16 cellular contexts compared by ENCODE assay signal in the genomic region with DNA sequence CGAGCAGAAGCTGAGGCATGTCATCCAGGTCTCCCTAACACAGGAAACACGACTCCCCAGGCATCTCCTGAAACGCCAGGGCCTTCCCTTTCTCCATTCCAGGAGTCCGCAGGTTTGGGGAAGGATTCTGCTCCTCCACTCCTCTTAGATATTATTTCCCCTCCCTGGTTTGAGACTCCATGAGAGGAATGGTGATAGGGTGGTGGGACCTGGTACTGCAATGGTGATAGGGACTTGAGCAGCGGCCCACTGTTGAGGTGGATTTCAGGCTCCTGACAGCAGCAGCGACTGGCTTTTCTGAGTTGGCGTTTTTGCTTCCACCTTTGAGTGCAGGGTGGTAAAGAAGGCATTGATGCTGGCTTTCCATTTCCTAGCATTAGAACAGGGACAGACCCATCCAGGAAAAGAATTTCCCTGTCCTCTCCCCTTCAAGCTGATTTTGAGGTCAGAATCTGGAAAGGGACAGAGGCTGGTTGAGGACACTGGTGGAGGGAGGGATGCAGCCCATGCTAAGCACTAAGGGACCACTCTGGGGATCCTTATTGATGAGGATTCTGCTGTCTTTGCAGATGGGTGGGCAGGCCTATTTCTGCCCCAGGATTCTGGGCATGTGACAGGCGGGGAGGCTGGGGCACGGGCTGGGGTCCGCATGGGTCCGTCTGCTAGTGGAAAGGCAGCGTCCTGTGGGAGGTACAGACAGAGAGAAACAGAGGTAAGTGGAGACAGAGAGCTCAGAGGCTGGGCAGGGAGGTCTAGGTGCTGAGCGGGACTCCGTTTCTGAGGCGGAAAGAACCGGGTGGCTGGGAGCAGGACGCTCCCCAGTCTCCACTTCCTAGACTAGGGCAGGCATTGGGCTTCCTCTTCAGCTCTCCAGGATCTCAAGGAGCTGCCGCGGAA. TPM values are rescaled to one million over a fixed set of nuclear protein-coding genes. Genes with fewer than 3 reads are reported as not detected.
DNase-seq lines count a peak whose midpoint lies in the region; ATAC-seq and TF ChIP-seq lines count a peak whose summit lies in the region.
"Had no signal": no experiment of that assay in that cellular context is flagged by ENCODE, and none has a peak within 500 bp of the region (broad histone marks: within the 10 kb centered on the region; RNA-seq: fewer than 3 reads in every experiment).

No MANE protein-coding gene starts in this region.

- peaks cover 0 to 3% (median 0%) of the 10 kb centered on the region in 8 donors for H3K9me3 Mint-ChIP-seq in CD4-positive, alpha-beta memory T cell
- H3K9me3 Mint-ChIP-seq in naive thymus-derived CD8-positive, alpha-beta T cell, result peaks cover 0 to 2% (median 0%) of the 10 kb centered on the region in 9 donors

- no peak overlapping the region for H3K27ac ChIP-seq in CD4-positive, alpha-beta memory T cell (ENCODE audit: low read depth, low read length)
- no peak overlapping the region for H3K27ac ChIP-seq in HCT116 (ENCODE audit: low read depth, low read length)
- H3K27ac ChIP-seq: Peyer's patch had no signal

- peaks cover 5% of the 10 kb centered on the region for H3K4me1 ChIP-seq in CD4-positive, alpha-beta memory T cell (ENCODE audit: insufficient read depth, low read length)
- no peaks in the 10 kb centered on the region; a peak in 1 of 4 replicates for H3K4me1 ChIP-seq in HCT116 (ENCODE audit: control insufficient read depth in 1 of 2, insufficient read depth in 2 of 2, low read length in 2 of 2)
- H3K4me1 ChIP-seq: prostate gland had no signal

- no peak for DNase-seq in CD4-positive, alpha-beta memory T cell
- DNase-seq in HCT116 (ENCODE audit: low read depth, low spot score) (no peak), ecto neural progenitor cell (ENCODE audit: low spot score) (peak; percentile 60), NCI-H2029 treated with DMSO at 0.1 percent for 48 hours (lab: John Stamatoyannopoulos, UW) (no peak), NCI-H146 (lab: John Stamatoyannopoulos, UW) (no peak), KBM-7 (no peak), SHP77 treated with DMSO at 0.1 percent for 48 hours (lab: John Stamatoyannopoulos, UW) (no peak)
- no peak for DNase-seq in naive thymus-derived CD8-positive, alpha-beta T cell
- DNase-seq: amniotic stem cell; effector memory CD4-positive, alpha-beta T cell; NCI-H1048; Peyer's patch; stimulated activated CD4-positive, alpha-beta T cell treated with anti-CD3 and anti-CD28 coated beads, Interleukin-4, amount 100 ng/mL, for 1 hour had no signal

- H3K9me3 ChIP-seq in CD4-positive, alpha-beta memory T cell (ENCODE audit: control insufficient read depth in 1 of 2, low read length in 2 of 2), result no peaks in the 10 kb centered on the region
- no peaks in the 10 kb centered on the region for H3K9me3 ChIP-seq in HCT116 (ENCODE audit: control insufficient read depth in 1 of 2, insufficient read depth in 1 of 2, low read depth in 1 of 2, low read length in 2 of 2)
- H3K9me3 ChIP-seq: Peyer's patch, prostate gland had no signal

- no peaks in the 10 kb centered on the region for H3K79me2 ChIP-seq in HCT116 (ENCODE audit: insufficient read depth, low read length)

- in situ Hi-C loops in KBM-7 (cut with MboI; ENCODE audit: low pct_unique_long_range_greater_than_20kb, low sequenced_read_pairs), result no loop called here

- H3K4me3 Mint-ChIP-seq in CD4-positive, alpha-beta memory T cell, result peak overlapping the region; percentile 18 to 75 (median 54)
- peak overlapping the region; percentile 46 to 85 (median 66) for H3K4me3 Mint-ChIP-seq in naive thymus-derived CD8-positive, alpha-beta T cell

- H3K4me3 ChIP-seq in CD4-positive, alpha-beta memory T cell (ENCODE audit: low read length in 2 of 2), result no peak overlapping the region
- H3K4me3 ChIP-seq in HCT116 (replicated peaks in 1 of 2; ENCODE audit: low read depth in 1 of 2, low read length in 2 of 2), result no peak overlapping the region
- H3K4me3 ChIP-seq: lung had no signal

- intact Hi-C loops in CD4-positive, alpha-beta memory T cell (cut with micrococcal nuclease), result no loop called here
- intact Hi-C loops in HCT116 (cut with micrococcal nuclease), result no loop called here

- RAD21 ChIA-PET in HCT116 (lab: Charles Lee; ENCODE audit: low non-redundant PET in 1 of 2, low total read pairs in 2 of 2, uncharacterized antibody in 2 of 2, unreplicated experiment in 2 of 2), result no interaction called here

- no peak overlapping the region for H3K27ac Mint-ChIP-seq in CD4-positive, alpha-beta memory T cell
- H3K27ac Mint-ChIP-seq in naive thymus-derived CD8-positive, alpha-beta T cell, result no peak overlapping the region

- H2AFZ ChIP-seq in HCT116 (ENCODE audit: low read depth, low read length, poor library complexity, severe bottlenecking), result no peak overlapping the region

- peaks cover 39 to 52% of the 10 kb centered on the region in 2 donors for H3K27me3 Mint-ChIP-seq in CD4-positive, alpha-beta memory T cell
- H3K27me3 Mint-ChIP-seq in naive thymus-derived CD8-positive, alpha-beta T cell, result peaks cover 34 to 65% (median 53%) of the 10 kb centered on the region in 5 donors

- no peaks in the 10 kb centered on the region for H4K20me1 ChIP-seq in HCT116 (ENCODE audit: insufficient read depth)

- no peaks in the 10 kb centered on the region for H3K9me2 ChIP-seq in HCT116 (ENCODE audit: insufficient read depth)

- no peak overlapping the region for H3K4me2 ChIP-seq in HCT116 (ENCODE audit: low read length)

- H3K27me3 ChIP-seq in CD4-positive, alpha-beta memory T cell (ENCODE audit: insufficient read depth, low read length), result peaks cover 22% of the 10 kb centered on the region
- no peaks in the 10 kb centered on the region for H3K27me3 ChIP-seq in HCT116 (ENCODE audit: insufficient read depth, low read length)

- CTCF ChIA-PET in CD4-positive, alpha-beta memory T cell (lab: Charles Lee; ENCODE audit: partially characterized antibody), result no interaction called here
- CTCF ChIA-PET in HCT116 (lab: Charles Lee), result no interaction called here

- no peak for TF ChIP-seq RAD21 in HCT116 (IDR thresholded peaks at IDR 0.05; ENCODE audit: low read depth)

- peak; percentile 58 for ATAC-seq in HCT116
- no peak for ATAC-seq in naive thymus-derived CD8-positive, alpha-beta T cell

- TF ChIP-seq CTCF in HCT116 (IDR thresholded peaks at IDR 0.05 in 2 of 3, conservative IDR thresholded peaks at IDR 0.05 in 1 of 3; ENCODE audit: borderline replicate concordance in 1 of 3, insufficient read depth in 1 of 3, low read depth in 2 of 3, low read length in 2 of 3), result peak in 1 of 3 experiments; percentile 24; a peak in 1 of 6 replicates

- no peaks in the 10 kb centered on the region for H3K36me3 ChIP-seq in CD4-positive, alpha-beta memory T cell (ENCODE audit: insufficient read depth, low read length)
- no peaks in the 10 kb centered on the region for H3K36me3 ChIP-seq in HCT116 (ENCODE audit: control insufficient read depth in 1 of 2, insufficient read depth in 2 of 2, low read length in 2 of 2)
- H3K36me3 ChIP-seq: Peyer's patch, prostate gland had no signal

- no TSS peak for BruUV-seq in HCT116 (replicated peaks; lab: Mats Ljungman, UMichigan)

- TF ChIP-seq POLR2A in HCT116 (IDR thresholded peaks at IDR 0.05; ENCODE audit: borderline replicate concordance, extremely low read depth, insufficient read depth, insufficient read length), result no peak

- H3K9ac ChIP-seq in HCT116 (ENCODE audit: low read length), result no peak overlapping the region

- POLR2A ChIA-PET in CD4-positive, alpha-beta memory T cell (lab: Charles Lee; ENCODE audit: partially characterized antibody), result interaction anchor here (0.6 kb wide), 1 partner anchor 379 kb away, joined by 3 read pairs; no protein-coding TSS in a partner anchor
- POLR2A ChIA-PET in HCT116 (lab: Charles Lee), result interaction anchor here (1.6 kb wide), 1 partner anchor 45 kb away, joined by 7 read pairs; no protein-coding TSS in a partner anchor
- POLR2A ChIA-PET in naive thymus-derived CD8-positive, alpha-beta T cell (lab: Charles Lee), result no interaction called here

- H3K36me3 Mint-ChIP-seq in CD4-positive, alpha-beta memory T cell, result peaks cover 0 to 3% of the 10 kb centered on the region in 2 donors
- H3K36me3 Mint-ChIP-seq in naive thymus-derived CD8-positive, alpha-beta T cell, result peaks cover 2 to 4% (median 3%) of the 10 kb centered on the region in 3 donors

- peaks cover 13 to 34% (median 23%) of the 10 kb centered on the region in 4 donors for H3K4me1 Mint-ChIP-seq in CD4-positive, alpha-beta memory T cell
- H3K4me1 Mint-ChIP-seq in naive thymus-derived CD8-positive, alpha-beta T cell, result peaks cover 8 to 37% (median 27%) of the 10 kb centered on the region in 4 donors

TF ChIP-seq in HCT116, 20 proteins besides CTCF, POLR2A, EP300 and RAD21 (continues in another document):
- no peak for TF ChIP-seq EGR1 (IDR thresholded peaks at IDR 0.05; ENCODE audit: low read depth)
- no peak for TF ChIP-seq CEBPB (IDR thresholded peaks at IDR 0.05; ENCODE audit: low read depth)
- TF ChIP-seq, protein P1, sequence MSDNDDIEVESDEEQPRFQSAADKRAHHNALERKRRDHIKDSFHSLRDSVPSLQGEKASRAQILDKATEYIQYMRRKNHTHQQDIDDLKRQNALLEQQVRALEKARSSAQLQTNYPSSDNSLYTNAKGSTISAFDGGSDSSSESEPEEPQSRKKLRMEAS (IDR thresholded peaks at IDR 0.05), result no peak
- TF ChIP-seq YY1 (IDR thresholded peaks at IDR 0.05; ENCODE audit: extremely low read depth, insufficient replicate concordance, low read depth, low read length), result no peak
- TF ChIP-seq, protein P2, sequence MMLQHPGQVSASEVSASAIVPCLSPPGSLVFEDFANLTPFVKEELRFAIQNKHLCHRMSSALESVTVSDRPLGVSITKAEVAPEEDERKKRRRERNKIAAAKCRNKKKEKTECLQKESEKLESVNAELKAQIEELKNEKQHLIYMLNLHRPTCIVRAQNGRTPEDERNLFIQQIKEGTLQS (IDR thresholded peaks at IDR 0.05), result no peak
- no peak for TF ChIP-seq ELF1 (IDR thresholded peaks at IDR 0.05; ENCODE audit: borderline replicate concordance, low read depth)

RNA-seq across cellular contexts. Expression of a gene that starts 1.3 kb away (rescaled TPM):
- total RNA-seq in CD4-positive, alpha-beta memory T cell, result not detected
- polyA plus RNA-seq in CD4-positive, alpha-beta memory T cell, result not detected
- 0.27 TPM for total RNA-seq in HCT116 (2021; ENCODE audit: unreplicated experiment)
- polyA plus RNA-seq in HCT116 (2012), result 0.36 and 0.41 TPM in 2 replicates
- not detected for total RNA-seq in naive thymus-derived CD8-positive, alpha-beta T cell
- polyA plus RNA-seq in naive thymus-derived CD8-positive, alpha-beta T cell, result not detected
- total RNA-seq: glomerular endothelial cell, Peyer's patch had no signal

RNA-seq across cellular contexts. Expression of a gene that starts 51.2 kb away (rescaled TPM):
- not detected for total RNA-seq in CD4-positive, alpha-beta memory T cell
- polyA plus RNA-seq in CD4-positive, alpha-beta memory T cell, result not detected
- 0.71 TPM for total RNA-seq in HCT116 (2021; ENCODE audit: unreplicated experiment)
- polyA plus RNA-seq in HCT116 (2012), result 0.09 and 0.42 TPM in 2 replicates
- total RNA-seq in naive thymus-derived CD8-positive, alpha-beta T cell, result under 1 TPM in 1 of 2 experiments, not detected in 1; 0.13 TPM
- polyA plus RNA-seq in naive thymus-derived CD8-positive, alpha-beta T cell, result not detected
